Comparison of ENCODE assay signal across 2 cellular contexts in genomic region chr2:226376516-226377180, GRCh38.
TF ChIP-seq lines count a peak whose summit lies in the region.

No MANE protein-coding gene starts in this region.

TF ChIP-seq in SK-N-SH, 30 proteins besides CTCF, POLR2A, EP300 and RAD21 (continued from another document):
- TF ChIP-seq PBX3 (IDR thresholded peaks at IDR 0.05) (no peak), YY1 (IDR thresholded peaks at IDR 0.05; ENCODE audit: low read depth) (no peak), JUND (IDR thresholded peaks at IDR 0.05) (no peak), GATA2 (CRISPR knock-in tag; IDR thresholded peaks at IDR 0.05) (no peak), MXI1 (IDR thresholded peaks at IDR 0.05; ENCODE audit: low read depth, low read length) (no peak), ELF1 (IDR thresholded peaks at IDR 0.05) (no peak), FOXJ3 (CRISPR knock-in tag; IDR thresholded peaks at IDR 0.05) (no peak), CHD2 (IDR thresholded peaks at IDR 0.05; ENCODE audit: low read length, partially characterized antibody) (no peak), FOXM1 (IDR thresholded peaks at IDR 0.05; ENCODE audit: low read depth) (no peak), TAF1 (IDR thresholded peaks at IDR 0.05; ENCODE audit: borderline replicate concordance, low read depth, low read length) (no peak)

TF ChIP-seq in SK-N-SH treated with all-trans-retinoic acid at 6 μM for 48 hours, 23 proteins besides CTCF, POLR2A, EP300 and RAD21 (continued from another document):
- TF ChIP-seq, protein P1, sequence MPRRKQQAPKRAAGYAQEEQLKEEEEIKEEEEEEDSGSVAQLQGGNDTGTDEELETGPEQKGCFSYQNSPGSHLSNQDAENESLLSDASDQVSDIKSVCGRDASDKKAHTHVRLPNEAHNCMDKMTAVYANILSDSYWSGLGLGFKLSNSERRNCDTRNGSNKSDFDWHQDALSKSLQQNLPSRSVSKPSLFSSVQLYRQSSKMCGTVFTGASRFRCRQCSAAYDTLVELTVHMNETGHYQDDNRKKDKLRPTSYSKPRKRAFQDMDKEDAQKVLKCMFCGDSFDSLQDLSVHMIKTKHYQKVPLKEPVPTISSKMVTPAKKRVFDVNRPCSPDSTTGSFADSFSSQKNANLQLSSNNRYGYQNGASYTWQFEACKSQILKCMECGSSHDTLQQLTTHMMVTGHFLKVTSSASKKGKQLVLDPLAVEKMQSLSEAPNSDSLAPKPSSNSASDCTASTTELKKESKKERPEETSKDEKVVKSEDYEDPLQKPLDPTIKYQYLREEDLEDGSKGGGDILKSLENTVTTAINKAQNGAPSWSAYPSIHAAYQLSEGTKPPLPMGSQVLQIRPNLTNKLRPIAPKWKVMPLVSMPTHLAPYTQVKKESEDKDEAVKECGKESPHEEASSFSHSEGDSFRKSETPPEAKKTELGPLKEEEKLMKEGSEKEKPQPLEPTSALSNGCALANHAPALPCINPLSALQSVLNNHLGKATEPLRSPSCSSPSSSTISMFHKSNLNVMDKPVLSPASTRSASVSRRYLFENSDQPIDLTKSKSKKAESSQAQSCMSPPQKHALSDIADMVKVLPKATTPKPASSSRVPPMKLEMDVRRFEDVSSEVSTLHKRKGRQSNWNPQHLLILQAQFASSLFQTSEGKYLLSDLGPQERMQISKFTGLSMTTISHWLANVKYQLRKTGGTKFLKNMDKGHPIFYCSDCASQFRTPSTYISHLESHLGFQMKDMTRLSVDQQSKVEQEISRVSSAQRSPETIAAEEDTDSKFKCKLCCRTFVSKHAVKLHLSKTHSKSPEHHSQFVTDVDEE (CRISPR knock-in tag; IDR thresholded peaks at IDR 0.05) = no peak
